27 cellular contexts compared by ENCODE assay signal in the genomic region with DNA sequence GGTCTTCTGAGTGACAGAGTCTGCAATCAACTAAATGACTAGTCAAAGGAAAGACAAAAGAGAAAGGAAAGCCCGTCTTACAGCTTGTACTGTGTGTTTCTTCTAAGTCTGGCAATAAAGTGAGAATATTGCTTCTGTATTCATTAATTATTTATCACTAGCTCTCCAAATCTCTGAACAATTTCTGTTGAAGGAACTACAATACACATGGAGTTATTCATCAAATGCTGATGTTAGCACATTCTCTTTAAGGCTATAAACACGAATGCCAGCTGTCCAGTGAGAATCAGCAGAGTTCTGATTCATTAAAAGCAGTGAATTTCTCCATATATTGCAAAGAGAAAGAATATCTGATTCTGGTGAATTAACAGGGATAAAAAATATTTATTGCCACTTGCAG.
"Had no signal": no experiment of that assay in that cellular context is flagged by ENCODE, and none has a peak within 500 bp of the region (broad histone marks: within the 10 kb centered on the region; RNA-seq: fewer than 3 reads in every experiment).

No MANE protein-coding gene starts in this region.

- H3K27ac ChIP-seq: brain microvascular endothelial cell, coronary artery, dorsolateral prefrontal cortex had no signal

- H3K36me3 ChIP-seq: brain microvascular endothelial cell had no signal

- FAIRE-seq: astrocyte, bronchial epithelial cell had no signal

- DNase-seq: activated CD4-positive, alpha-beta memory T cell treated with anti-CD3 and anti-CD28 coated beads, Interleukin-2, amount 10 ng/mL, durations not matched to agents 7 days and 5 days; activated CD4-positive, alpha-beta T cell treated with anti-CD3 and anti-CD28 coated beads for 1 hour; activated CD4-positive, alpha-beta T cell treated with anti-CD3 and anti-CD28 coated beads for 4 hours; activated CD4-positive, alpha-beta T cell treated with anti-CD3 and anti-CD28 coated beads, Interleukin-2, amount 10 ng/mL, durations not matched to agents 7 days and 5 days; activated CD4-positive, alpha-beta T cell treated with anti-CD3 and anti-CD28 coated beads, Interleukin-2, amount 50 U/mL, for 4 hours; activated CD4-positive, CD25-positive, alpha-beta regulatory T cell; activated CD8-positive, alpha-beta memory T cell treated with anti-CD3 and anti-CD28 coated beads, Interleukin-2, amount 50 U/mL, for 48 hours; activated gamma-delta T cell; activated naive CD4-positive, alpha-beta T cell; activated naive CD4-positive, alpha-beta T cell treated with anti-CD3 and anti-CD28 coated beads, Interleukin-2, amount 50 U/mL, for 16 hours; activated T-cell treated with anti-CD3 and anti-CD28 coated beads for 4 hours; activated T-cell treated with anti-CD3 and anti-CD28 coated beads, Interleukin-2, amount 50 U/mL, for 24 hours; activated T-cell treated with anti-CD3 and anti-CD28 coated beads, Interleukin-2, amount 50 U/mL, for 72 hours; amniotic stem cell; anterior cingulate cortex; brain microvascular endothelial cell; dorsolateral prefrontal cortex; effector memory CD4-positive, alpha-beta T cell; endodermal cell; foreskin fibroblast; head of caudate nucleus; T-helper 17 cell; T1000 had no signal

- ATAC-seq: activated T-cell treated with anti-CD3 and anti-CD28 coated beads, Interleukin-2, amount 50 U/mL, for 72 hours; esophagus mucosa; T-helper 17 cell had no signal

- H3K27me3 ChIP-seq: brain microvascular endothelial cell, dorsolateral prefrontal cortex had no signal

- H3K4me3 ChIP-seq: coronary artery, dorsolateral prefrontal cortex had no signal
